In the genomic region with DNA sequence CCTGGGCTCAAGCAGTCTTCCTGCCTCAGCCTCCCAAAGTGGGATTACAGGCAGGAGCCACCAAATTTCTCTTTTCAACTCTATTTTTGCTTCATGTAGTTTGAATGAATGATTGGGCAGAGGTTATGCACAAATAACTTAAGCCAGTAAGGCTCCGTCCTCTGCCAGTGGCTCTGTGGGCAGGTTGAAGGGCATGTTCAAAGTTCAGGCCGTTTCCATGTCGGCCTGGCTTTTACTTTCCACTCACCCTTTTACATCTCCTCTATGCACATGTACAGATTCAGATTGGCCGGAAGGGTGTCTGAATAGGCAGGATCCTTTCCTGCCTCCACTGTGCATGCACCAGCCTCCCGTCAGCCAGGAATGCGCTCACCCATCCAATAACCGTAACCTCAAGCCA, we compare ENCODE assay signal across 25 cellular contexts.
"Had no signal": no experiment of that assay in that cellular context is flagged by ENCODE, and none has a peak within 500 bp of the region (broad histone marks: within the 10 kb centered on the region; RNA-seq: fewer than 3 reads in every experiment).

No MANE protein-coding gene starts in this region.

- H3K27me3 ChIP-seq: pancreas, sigmoid colon, tibial nerve, uterus had no signal

- H3K36me3 ChIP-seq: pancreas, prostate gland, uterus had no signal

- ATAC-seq: left ventricle myocardium superior; lower lobe of right lung; natural killer cell; pancreas; right cardiac atrium; stimulated activated memory B cell treated with anti-CD40 and anti-IgM and Interleukin-4, amounts not matched to agents 10 μg/mL and 1 μg/mL and 100 μg/mL, for 72 hours; stimulated activated naive CD8-positive, alpha-beta T cell treated with anti-CD3 and anti-CD28 coated beads, Interleukin-15, amount 100 ng/mL, for 72 hours had no signal

- H3K4me1 ChIP-seq: lower lobe of right lung, pancreas, prostate gland, sigmoid colon, tibial nerve, uterus had no signal

- H3K9me3 ChIP-seq: lower lobe of right lung, pancreas, prostate gland, sigmoid colon, uterus had no signal

- H3K27ac ChIP-seq: lower lobe of right lung, pancreas, prostate gland, sigmoid colon, tibial nerve, uterus had no signal

- H3K4me3 ChIP-seq: lower lobe of right lung, pancreas, prostate gland, sigmoid colon, smooth muscle cell, tibial nerve, uterus had no signal

- H3K4me2 ChIP-seq: smooth muscle cell had no signal

- FAIRE-seq: islet of Langerhans, pancreas had no signal

- DNase-seq: hypothalamus; immature natural killer cell; left ventricle myocardium superior; lower lobe of right lung; mammary epithelial cell; mesendoderm; naive B cell; natural killer cell; retina; right cardiac atrium; sigmoid colon; stimulated activated CD4-positive, alpha-beta T cell treated with anti-CD3 and anti-CD28 coated beads, Interleukin-1b, Interleukin-23, amount 100 ng/mL, for 48 hours; stimulated activated CD4-positive, alpha-beta T cell treated with anti-CD3 and anti-CD28 coated beads, Interleukin-2, amount 100 ng/mL, for 48 hours; stimulated activated CD4-positive, alpha-beta T cell treated with anti-CD3 and anti-CD28 coated beads, Interleukin-4, amount 100 ng/mL, for 4 hours; stimulated activated CD8-positive, alpha-beta memory T cell treated with anti-CD3 and anti-CD28 coated beads, Interleukin-4, amount 100 ng/mL, for 48 hours; stimulated activated naive CD4-positive, alpha-beta T cell treated with Interleukin-2 at 50 U/mL for 16 hours; stimulated activated naive CD8-positive, alpha-beta T cell treated with anti-CD3 and anti-CD28 coated beads, Interleukin-15, amount 100 ng/mL, for 72 hours; substantia nigra; uterus had no signal
